Comparison of ENCODE assay signal across 19 cellular contexts in genomic region chr1:227197064-227197463, GRCh38.
DNase-seq lines count a peak whose midpoint lies in the region; ATAC-seq, FAIRE-seq and TF ChIP-seq lines count a peak whose summit lies in the region.
"Had no signal": no experiment of that assay in that cellular context is flagged by ENCODE, and none has a peak within 500 bp of the region (broad histone marks: within the 10 kb centered on the region; RNA-seq: fewer than 3 reads in every experiment).

No MANE protein-coding gene starts in this region.

- TF ChIP-seq POLR2A in HepG2 (IDR thresholded peaks at IDR 0.05; ENCODE audit: insufficient read depth in 1 of 2, low read depth in 2 of 2, low read length in 2 of 2) (no peak), right lobe of liver (IDR thresholded peaks at IDR 0.05) (no peak), K562 (conservative IDR thresholded peaks at IDR 0.05) (no peak)

- BruUV-seq in HepG2 (replicated peaks; lab: Mats Ljungman, UMichigan) = no TSS peak
- no TSS peak for BruUV-seq in K562 (replicated peaks; lab: Mats Ljungman, UMichigan)

- H3K27me3 ChIP-seq in HepG2 (ENCODE audit: control insufficient read depth in 1 of 2, insufficient read depth in 2 of 2, low read length in 2 of 2) = no peaks in the 10 kb centered on the region
- H3K27me3 ChIP-seq in right lobe of liver = no peaks in the 10 kb centered on the region
- H3K27me3 ChIP-seq in K562 (ENCODE audit: control insufficient read depth in 2 of 2, insufficient read depth in 2 of 2, low read length in 2 of 2) = no peaks in the 10 kb centered on the region
- H3K27me3 ChIP-seq in pancreas = no peaks in the 10 kb centered on the region
- H3K27me3 ChIP-seq: BE2C; BLaER1 treated with 17β-estradiol and CSF1 and Interleukin-3, amounts not matched to agents 10 nM and 100 nM had no signal

- FAIRE-seq in HepG2 (lab: Jason Lieb, UNC) (no peak), K562 (lab: Jason Lieb, UNC) (no peak), pancreas (lab: Jason Lieb, UNC) (peak; percentile 82)
- FAIRE-seq: GM12892 had no signal

- H3K4me1 ChIP-seq in HepG2 (ENCODE audit: insufficient read depth, low read length) = no peaks in the 10 kb centered on the region
- H3K4me1 ChIP-seq in right lobe of liver = no peaks in the 10 kb centered on the region
- peaks cover 0 to 3% of the 10 kb centered on the region in 2 experiments; a peak in 1 of 5 replicates for H3K4me1 ChIP-seq in K562 (replicated peaks in 1 of 2; ENCODE audit: control insufficient read depth in 2 of 2, insufficient read depth in 2 of 2, low read length in 2 of 2)
- peaks cover 0 to 6% (median 0%) of the 10 kb centered on the region in 3 donors for H3K4me1 ChIP-seq in pancreas
- H3K4me1 ChIP-seq: BE2C had no signal

- H4K20me1 ChIP-seq in HepG2 (ENCODE audit: insufficient read depth, low read length) (no peaks in the 10 kb centered on the region), K562 (replicated peaks; ENCODE audit: control insufficient read depth, insufficient read depth, low read length) (no peaks in the 10 kb centered on the region)
- H4K20me1 ChIP-seq: BLaER1 treated with 17β-estradiol and CSF1 and Interleukin-3, amounts not matched to agents 10 nM and 100 nM had no signal

- DNase-seq in HepG2 (ENCODE audit: low spot score) (no peak), right lobe of liver (no peak), K562 (ENCODE audit: extremely low read depth in 1 of 4, low spot score in 3 of 4) (no peak), pancreas (no peak), KG1 (lab: John Stamatoyannopoulos, UW) (no peak), midbrain (lab: John Stamatoyannopoulos, UW) (no peak)
- DNase-seq: ACHN; AML-193; BE2C; CD4-positive, alpha-beta T cell; CD8-positive, alpha-beta memory T cell; DMS53; DMS79 treated with DMSO at 0.1 percent for 48 hours; H9 had no signal

- no peak overlapping the region for H3K27ac ChIP-seq in HepG2 (ENCODE audit: extremely low read length, insufficient read depth, low read length)
- H3K27ac ChIP-seq in right lobe of liver = no peak overlapping the region
- H3K27ac ChIP-seq in K562 (ENCODE audit: extremely low read depth, low read depth, low read length) = no peak overlapping the region
- H3K27ac ChIP-seq in pancreas = no peak overlapping the region
- H3K27ac ChIP-seq: 22Rv1; BLaER1 treated with 17β-estradiol and CSF1 and Interleukin-3, amounts not matched to agents 10 nM and 100 nM had no signal

- POLR2A ChIA-PET in HepG2 (lab: Yijun Ruan, JAX) (no interaction called here), K562 (lab: Yijun Ruan, JAX) (no interaction called here)

- no peak for ATAC-seq in HepG2
- ATAC-seq in right lobe of liver = no peak
- no peak for ATAC-seq in K562
- no peak for ATAC-seq in pancreas
- ATAC-seq: GM23338, HCT116 had no signal

- H2AFZ ChIP-seq in HepG2 (ENCODE audit: low read length) (no peak overlapping the region), K562 (ENCODE audit: low read depth, low read length) (no peak overlapping the region)
- H2AFZ ChIP-seq: GM23338 had no signal

- in situ Hi-C loops in HepG2 (cut with HindIII; ENCODE audit: extremely low pct_ligation_motif_present, low pct_unique_long_range_greater_than_20kb) (no loop called here), K562 (cut with MboI) (no loop called here)

- H3K4me3 ChIP-seq in HepG2 (replicated peaks in 1 of 3; ENCODE audit: insufficient read depth in 1 of 3, low read depth in 2 of 3, low read length in 3 of 3) = no peak overlapping the region
- no peak overlapping the region for H3K4me3 ChIP-seq in right lobe of liver
- no peak overlapping the region for H3K4me3 ChIP-seq in K562
- H3K4me3 ChIP-seq in pancreas = no peak overlapping the region
- H3K4me3 ChIP-seq: BLaER1 treated with 17β-estradiol and CSF1 and Interleukin-3, amounts not matched to agents 10 nM and 100 nM; GM23338 had no signal

- no peaks in the 10 kb centered on the region for H3K9me1 ChIP-seq in K562 (ENCODE audit: control insufficient read depth, insufficient read depth, low read length)

- H3K79me2 ChIP-seq in HepG2 (ENCODE audit: insufficient read depth, low read length) (no peaks in the 10 kb centered on the region), K562 (ENCODE audit: control insufficient read depth, insufficient read depth, low read length) (peaks cover 7% of the 10 kb centered on the region; the same call in 2 of the 3 replicates)

- no peak for TF ChIP-seq CTCF in HepG2 (CRISPR knock-in tag; IDR thresholded peaks at IDR 0.05)
- TF ChIP-seq CTCF in right lobe of liver (IDR thresholded peaks at IDR 0.05) = no peak
- no peak for TF ChIP-seq CTCF in K562 (IDR thresholded peaks at IDR 0.05 in 2 of 3, conservative IDR thresholded peaks at IDR 0.05 in 1 of 3; ENCODE audit: insufficient read depth in 2 of 3, low read depth in 1 of 3, low read length in 3 of 3)
- no peak for TF ChIP-seq CTCF in pancreas (IDR thresholded peaks at IDR 0.05)

- WGBS in HepG2 (ENCODE audit: low lambda C conversion rate) = 94% methylated on average over 2 of the region's 2 CpGs
- WGBS in right lobe of liver (ENCODE audit: insufficient coverage, low coverage, low lambda C conversion rate, missing lambda C conversion rate) = 90% methylated on average over 2 of the region's 2 CpGs
- WGBS in K562 (ENCODE audit: insufficient coverage, low coverage, missing lambda C conversion rate) = 95% methylated on average over 2 of the region's 2 CpGs
- WGBS in pancreas, 2 donors = 92 to 95% methylated on average over 2 of the region's 2 CpGs

- TF ChIP-seq EP300 in HepG2 (IDR thresholded peaks at IDR 0.05; ENCODE audit: low read depth in 2 of 2, low read length in 2 of 2) = no peak
- no peak for TF ChIP-seq EP300 in HepG2 (CRISPR knock-in tag; IDR thresholded peaks at IDR 0.05; ENCODE audit: borderline replicate concordance)
- no peak for TF ChIP-seq EP300 in K562 (IDR thresholded peaks at IDR 0.05; ENCODE audit: low read length)

- CTCF ChIA-PET in HepG2 (lab: Yijun Ruan, JAX; ENCODE audit: low intra/inter-chr PET ratio, low total read pairs) (no interaction called here), K562 (lab: Yijun Ruan, JAX; ENCODE audit: low intra/inter-chr PET ratio) (no interaction called here)

- H3K9ac ChIP-seq in HepG2 (ENCODE audit: insufficient read depth, low read depth, low read length) (no peak overlapping the region), K562 (ENCODE audit: insufficient read depth in 1 of 2, low read depth in 2 of 2, low read length in 2 of 2) (no peak overlapping the region)
- H3K9ac ChIP-seq: BLaER1 treated with 17β-estradiol and CSF1 and Interleukin-3, amounts not matched to agents 10 nM and 100 nM had no signal

- TF ChIP-seq RAD21 in HepG2 (CRISPR knock-in tag; IDR thresholded peaks at IDR 0.05) (no peak), K562 (CRISPR knock-in tag; conservative IDR thresholded peaks at IDR 0.05 in 1 of 2, IDR thresholded peaks at IDR 0.05 in 1 of 2) (no peak)

- H3K9me3 ChIP-seq in HepG2 (ENCODE audit: low read length) = no peaks in the 10 kb centered on the region
- H3K9me3 ChIP-seq in right lobe of liver = no peaks in the 10 kb centered on the region
- H3K9me3 ChIP-seq in K562 (replicated peaks; ENCODE audit: control insufficient read depth, insufficient read depth, low read depth, low read length) = no peaks in the 10 kb centered on the region
- H3K9me3 ChIP-seq in pancreas = no peaks in the 10 kb centered on the region
- H3K9me3 ChIP-seq: BE2C; BLaER1 treated with 17β-estradiol and CSF1 and Interleukin-3, amounts not matched to agents 10 nM and 100 nM had no signal

- H3K4me2 ChIP-seq in HepG2 (ENCODE audit: low read depth, low read length) (no peak overlapping the region), K562 (ENCODE audit: insufficient read depth, low read length) (no peak overlapping the region)
- H3K4me2 ChIP-seq: BLaER1 treated with 17β-estradiol and CSF1 and Interleukin-3, amounts not matched to agents 10 nM and 100 nM; GM23338 had no signal

- intact Hi-C loops in HepG2 (cut with micrococcal nuclease; ENCODE audit: unreplicated experiment) (no loop called here), right lobe of liver (cut with DNase I) (no loop called here), K562 (cut with micrococcal nuclease) (no loop called here), pancreas (cut with DNase I) (no loop called here)

- H3K36me3 ChIP-seq in HepG2 (replicated peaks in 1 of 2; ENCODE audit: control insufficient read depth in 1 of 2, insufficient read depth in 2 of 2, low read length in 2 of 2) (peaks cover 3% of the 10 kb centered on the region in 2 experiments; a peak in 1 of 5 replicates), right lobe of liver (no peaks in the 10 kb centered on the region), K562 (ENCODE audit: control insufficient read depth, insufficient read depth, low read length) (peaks cover 33% of the 10 kb centered on the region), pancreas (no peaks in the 10 kb centered on the region)

TF ChIP-seq in HepG2, 621 proteins besides CTCF, POLR2A, EP300 and RAD21:
- TF ChIP-seq ZNF547 (CRISPR knock-in tag; IDR thresholded peaks at IDR 0.05) (no peak), MAFK (conservative IDR thresholded peaks at IDR 0.05 in 1 of 2, IDR thresholded peaks at IDR 0.05 in 1 of 2; ENCODE audit: low read length in 2 of 2) (peak; percentile 42 to 72; a peak in 3 of 4 replicates), MAFF (IDR thresholded peaks at IDR 0.05; ENCODE audit: low read depth, low read length) (peak; percentile 45; the same call in 1 of the 2 replicates)
TF ChIP-seq in HepG2: peak in this region for 2.

TF ChIP-seq in K562, 482 proteins besides CTCF, POLR2A, EP300 and RAD21 (continues in another document):
- no peak for TF ChIP-seq ZFP30 (CRISPR knock-in tag; IDR thresholded peaks at IDR 0.05; ENCODE audit: borderline replicate concordance)
- no peak for TF ChIP-seq PBX2 (CRISPR knock-in tag; IDR thresholded peaks at IDR 0.05; ENCODE audit: low read depth)
- no peak for TF ChIP-seq PBX2 (tag; conservative IDR thresholded peaks at IDR 0.05; ENCODE audit: low read depth)
- TF ChIP-seq BACH1 (tag; IDR thresholded peaks at IDR 0.05) = no peak
- TF ChIP-seq C11orf30 (IDR thresholded peaks at IDR 0.05; ENCODE audit: low read depth) = peak; percentile 80

Comparison
In these comparisons a context has a peak if more than half of its experiments do, and no peak if none do; other contexts are left out.
1. Of the 241 proteins assayed by ChIP-seq in both HepG2 and K562: peak only in HepG2: none; only in K562: MAFG; in both: MAFF and MAFK; in neither: 238.